21 cellular contexts compared by ENCODE assay signal in the genomic region with DNA sequence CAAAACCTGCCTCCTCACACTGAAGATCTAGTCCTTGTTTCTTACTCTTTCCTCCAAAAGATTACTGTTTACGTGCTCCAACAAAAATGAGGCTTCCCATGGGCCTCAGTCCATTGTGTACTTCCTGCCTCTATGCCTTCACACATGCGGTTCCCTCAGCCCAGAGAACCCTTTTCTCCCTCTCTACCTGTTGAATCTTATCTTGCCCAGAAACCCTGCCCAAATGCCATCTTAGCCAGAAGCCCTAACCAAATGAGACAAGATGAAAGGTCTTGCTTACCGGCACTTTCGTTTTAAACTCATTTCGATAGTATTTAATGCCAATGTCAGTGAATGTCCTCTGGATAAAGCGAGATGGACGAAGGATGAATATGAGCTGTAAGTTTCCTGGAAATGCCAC.
DNase-seq lines count a peak whose midpoint lies in the region; ATAC-seq, FAIRE-seq and TF ChIP-seq lines count a peak whose summit lies in the region.
"Had no signal": no experiment of that assay in that cellular context is flagged by ENCODE, and none has a peak within 500 bp of the region (broad histone marks: within the 10 kb centered on the region; RNA-seq: fewer than 3 reads in every experiment).

No MANE protein-coding gene starts in this region.

- no peak overlapping the region for H3K4me3 ChIP-seq in GM23338
- H3K4me3 ChIP-seq in bronchial epithelial cell (ENCODE audit: low read depth, low read length): no peak overlapping the region
- H3K4me3 ChIP-seq: A549 had no signal

- intact Hi-C loops in left cardiac atrium (cut with DNase I): no loop called here

- no peaks in the 10 kb centered on the region for H3K9me3 Mint-ChIP-seq in GM23338
- H3K9me3 Mint-ChIP-seq in HFFc6: no peaks in the 10 kb centered on the region
- no peaks in the 10 kb centered on the region for H3K9me3 Mint-ChIP-seq in activated T-cell treated with anti-CD3 and anti-CD28 coated beads, Interleukin-2, amount 50 U/mL, for 24 hours
- H3K9me3 Mint-ChIP-seq: CD4-positive, alpha-beta memory T cell had no signal

- 0 out of 3 replicates have a peak, but pooled peaks cover 2% of the 10 kb centered on the region for H3K36me3 Mint-ChIP-seq in GM23338 (ENCODE audit: low read depth)
- no peaks in the 10 kb centered on the region for H3K36me3 Mint-ChIP-seq in HFFc6 (ENCODE audit: low read depth)
- H3K36me3 Mint-ChIP-seq in activated T-cell treated with anti-CD3 and anti-CD28 coated beads, Interleukin-2, amount 50 U/mL, for 24 hours (ENCODE audit: low read depth): no peaks in the 10 kb centered on the region

- FAIRE-seq in bronchial epithelial cell (lab: Jason Lieb, UNC): peak; percentile 18
- FAIRE-seq in urothelium cell line (lab: Jason Lieb, UNC): peak; percentile 27
- FAIRE-seq: A549, GM12892, H1 had no signal

- H3K4me1 Mint-ChIP-seq in GM23338 (no peaks in the 10 kb centered on the region; the same call in 2 of the 3 replicates), HFFc6 (ENCODE audit: low read depth) (no peaks in the 10 kb centered on the region)
- peaks cover 7% of the 10 kb centered on the region for H3K4me1 Mint-ChIP-seq in activated T-cell treated with anti-CD3 and anti-CD28 coated beads, Interleukin-2, amount 50 U/mL, for 24 hours (ENCODE audit: low read depth)

- H2AFZ ChIP-seq in GM23338: no peak overlapping the region

- H3K4me2 ChIP-seq in GM23338: no peak overlapping the region
- H3K4me2 ChIP-seq: A549 had no signal

- DNase-seq in GM23338 (ENCODE audit: low spot score): no peak
- DNase-seq in HFFc6: no peak
- DNase-seq in bronchial epithelial cell (ENCODE audit: low read depth): no peak
- no peak for DNase-seq in urothelium cell line (ENCODE audit: low spot score)
- DNase-seq in GM10266 (ENCODE audit: extremely low spot score): no peak
- DNase-seq in activated T-cell treated with anti-CD3 and anti-CD28 coated beads, Interleukin-2, amount 50 U/mL, for 24 hours: no peak
- no peak for DNase-seq in left cardiac atrium
- DNase-seq: 8988T; ACHN; C1 segment of cervical spinal cord; Calu3; CD4-positive, alpha-beta memory T cell; COR-L47; DMS53; DMS79 treated with DMSO at 0.1 percent for 48 hours; GF-D8; H7; HCEC 1CT had no signal

- H3K27me3 Mint-ChIP-seq in GM23338 (ENCODE audit: insufficient read depth, low read depth, poor library complexity) (no peaks in the 10 kb centered on the region), HFFc6 (ENCODE audit: insufficient read depth) (peaks cover 4% of the 10 kb centered on the region; the same call in 1 of the 2 replicates)
- H3K27me3 Mint-ChIP-seq in activated T-cell treated with anti-CD3 and anti-CD28 coated beads, Interleukin-2, amount 50 U/mL, for 24 hours: no peaks in the 10 kb centered on the region
- H3K27me3 Mint-ChIP-seq: CD4-positive, alpha-beta memory T cell had no signal

- H3K4me3 Mint-ChIP-seq in GM23338: no peak overlapping the region
- H3K4me3 Mint-ChIP-seq in HFFc6: peak overlapping the region; percentile 0; the same call in 1 of the 2 replicates
- H3K4me3 Mint-ChIP-seq in activated T-cell treated with anti-CD3 and anti-CD28 coated beads, Interleukin-2, amount 50 U/mL, for 24 hours: no peak overlapping the region
- H3K4me3 Mint-ChIP-seq: CD4-positive, alpha-beta memory T cell had no signal

- no peaks in the 10 kb centered on the region for H3K9me2 ChIP-seq in GM23338 (ENCODE audit: insufficient read depth)

- H3K27me3 ChIP-seq in GM23338 (ENCODE audit: insufficient read depth): no peaks in the 10 kb centered on the region
- no peaks in the 10 kb centered on the region for H3K27me3 ChIP-seq in bronchial epithelial cell (ENCODE audit: control insufficient read depth, insufficient read depth, low read length)

- H3K4me1 ChIP-seq in GM23338 (ENCODE audit: insufficient read depth): no peaks in the 10 kb centered on the region
- H3K4me1 ChIP-seq: A549 had no signal

- H3K27ac ChIP-seq in GM23338 (ENCODE audit: low read depth): no peak overlapping the region
- H3K27ac ChIP-seq: A549 had no signal

- H4K20me1 ChIP-seq in GM23338 (replicated peaks; ENCODE audit: insufficient read depth): no peaks in the 10 kb centered on the region

- TF ChIP-seq CTCF in GM23338 (conservative IDR thresholded peaks at IDR 0.05; ENCODE audit: low read depth in 2 of 2) (no peak), HFFc6 (IDR thresholded peaks at IDR 0.05) (no peak), bronchial epithelial cell (IDR thresholded peaks at IDR 0.05; ENCODE audit: insufficient read depth, low read length, severe bottlenecking) (no peak), GM10266 (IDR thresholded peaks at IDR 0.05; ENCODE audit: control insufficient read depth, insufficient read depth, low read depth, missing control alignments) (no peak)

- H3K36me3 ChIP-seq in GM23338 (ENCODE audit: insufficient read depth): no peaks in the 10 kb centered on the region; the same call in 1 of the 2 replicates
- no peaks in the 10 kb centered on the region for H3K36me3 ChIP-seq in bronchial epithelial cell (ENCODE audit: control insufficient read depth, insufficient read depth, low read length)

- no peaks in the 10 kb centered on the region for H3F3A ChIP-seq in GM23338 (replicated peaks; ENCODE audit: low read depth)

- no peak for ATAC-seq in GM23338
- ATAC-seq in left cardiac atrium: no peak
- ATAC-seq: A549 had no signal

- H3K27ac Mint-ChIP-seq in GM23338: peak overlapping the region; percentile 67
- no peak overlapping the region for H3K27ac Mint-ChIP-seq in HFFc6
- no peak overlapping the region for H3K27ac Mint-ChIP-seq in activated T-cell treated with anti-CD3 and anti-CD28 coated beads, Interleukin-2, amount 50 U/mL, for 24 hours
- H3K27ac Mint-ChIP-seq: CD4-positive, alpha-beta memory T cell had no signal

- H3K79me2 ChIP-seq in GM23338 (replicated peaks; ENCODE audit: insufficient read depth): no peaks in the 10 kb centered on the region

TF ChIP-seq in GM23338, 12 proteins besides CTCF, POLR2A, EP300 and RAD21 (continues in another document):
- no peak for TF ChIP-seq ZNF114 (CRISPR knock-in tag; IDR thresholded peaks at IDR 0.05)
- no peak for TF ChIP-seq ZNF331 (CRISPR knock-in tag; IDR thresholded peaks at IDR 0.05; ENCODE audit: low read depth)
- no peak for TF ChIP-seq EZH2 (IDR thresholded peaks at IDR 0.05; ENCODE audit: low read depth, unreplicated experiment)
- TF ChIP-seq, protein P1, sequence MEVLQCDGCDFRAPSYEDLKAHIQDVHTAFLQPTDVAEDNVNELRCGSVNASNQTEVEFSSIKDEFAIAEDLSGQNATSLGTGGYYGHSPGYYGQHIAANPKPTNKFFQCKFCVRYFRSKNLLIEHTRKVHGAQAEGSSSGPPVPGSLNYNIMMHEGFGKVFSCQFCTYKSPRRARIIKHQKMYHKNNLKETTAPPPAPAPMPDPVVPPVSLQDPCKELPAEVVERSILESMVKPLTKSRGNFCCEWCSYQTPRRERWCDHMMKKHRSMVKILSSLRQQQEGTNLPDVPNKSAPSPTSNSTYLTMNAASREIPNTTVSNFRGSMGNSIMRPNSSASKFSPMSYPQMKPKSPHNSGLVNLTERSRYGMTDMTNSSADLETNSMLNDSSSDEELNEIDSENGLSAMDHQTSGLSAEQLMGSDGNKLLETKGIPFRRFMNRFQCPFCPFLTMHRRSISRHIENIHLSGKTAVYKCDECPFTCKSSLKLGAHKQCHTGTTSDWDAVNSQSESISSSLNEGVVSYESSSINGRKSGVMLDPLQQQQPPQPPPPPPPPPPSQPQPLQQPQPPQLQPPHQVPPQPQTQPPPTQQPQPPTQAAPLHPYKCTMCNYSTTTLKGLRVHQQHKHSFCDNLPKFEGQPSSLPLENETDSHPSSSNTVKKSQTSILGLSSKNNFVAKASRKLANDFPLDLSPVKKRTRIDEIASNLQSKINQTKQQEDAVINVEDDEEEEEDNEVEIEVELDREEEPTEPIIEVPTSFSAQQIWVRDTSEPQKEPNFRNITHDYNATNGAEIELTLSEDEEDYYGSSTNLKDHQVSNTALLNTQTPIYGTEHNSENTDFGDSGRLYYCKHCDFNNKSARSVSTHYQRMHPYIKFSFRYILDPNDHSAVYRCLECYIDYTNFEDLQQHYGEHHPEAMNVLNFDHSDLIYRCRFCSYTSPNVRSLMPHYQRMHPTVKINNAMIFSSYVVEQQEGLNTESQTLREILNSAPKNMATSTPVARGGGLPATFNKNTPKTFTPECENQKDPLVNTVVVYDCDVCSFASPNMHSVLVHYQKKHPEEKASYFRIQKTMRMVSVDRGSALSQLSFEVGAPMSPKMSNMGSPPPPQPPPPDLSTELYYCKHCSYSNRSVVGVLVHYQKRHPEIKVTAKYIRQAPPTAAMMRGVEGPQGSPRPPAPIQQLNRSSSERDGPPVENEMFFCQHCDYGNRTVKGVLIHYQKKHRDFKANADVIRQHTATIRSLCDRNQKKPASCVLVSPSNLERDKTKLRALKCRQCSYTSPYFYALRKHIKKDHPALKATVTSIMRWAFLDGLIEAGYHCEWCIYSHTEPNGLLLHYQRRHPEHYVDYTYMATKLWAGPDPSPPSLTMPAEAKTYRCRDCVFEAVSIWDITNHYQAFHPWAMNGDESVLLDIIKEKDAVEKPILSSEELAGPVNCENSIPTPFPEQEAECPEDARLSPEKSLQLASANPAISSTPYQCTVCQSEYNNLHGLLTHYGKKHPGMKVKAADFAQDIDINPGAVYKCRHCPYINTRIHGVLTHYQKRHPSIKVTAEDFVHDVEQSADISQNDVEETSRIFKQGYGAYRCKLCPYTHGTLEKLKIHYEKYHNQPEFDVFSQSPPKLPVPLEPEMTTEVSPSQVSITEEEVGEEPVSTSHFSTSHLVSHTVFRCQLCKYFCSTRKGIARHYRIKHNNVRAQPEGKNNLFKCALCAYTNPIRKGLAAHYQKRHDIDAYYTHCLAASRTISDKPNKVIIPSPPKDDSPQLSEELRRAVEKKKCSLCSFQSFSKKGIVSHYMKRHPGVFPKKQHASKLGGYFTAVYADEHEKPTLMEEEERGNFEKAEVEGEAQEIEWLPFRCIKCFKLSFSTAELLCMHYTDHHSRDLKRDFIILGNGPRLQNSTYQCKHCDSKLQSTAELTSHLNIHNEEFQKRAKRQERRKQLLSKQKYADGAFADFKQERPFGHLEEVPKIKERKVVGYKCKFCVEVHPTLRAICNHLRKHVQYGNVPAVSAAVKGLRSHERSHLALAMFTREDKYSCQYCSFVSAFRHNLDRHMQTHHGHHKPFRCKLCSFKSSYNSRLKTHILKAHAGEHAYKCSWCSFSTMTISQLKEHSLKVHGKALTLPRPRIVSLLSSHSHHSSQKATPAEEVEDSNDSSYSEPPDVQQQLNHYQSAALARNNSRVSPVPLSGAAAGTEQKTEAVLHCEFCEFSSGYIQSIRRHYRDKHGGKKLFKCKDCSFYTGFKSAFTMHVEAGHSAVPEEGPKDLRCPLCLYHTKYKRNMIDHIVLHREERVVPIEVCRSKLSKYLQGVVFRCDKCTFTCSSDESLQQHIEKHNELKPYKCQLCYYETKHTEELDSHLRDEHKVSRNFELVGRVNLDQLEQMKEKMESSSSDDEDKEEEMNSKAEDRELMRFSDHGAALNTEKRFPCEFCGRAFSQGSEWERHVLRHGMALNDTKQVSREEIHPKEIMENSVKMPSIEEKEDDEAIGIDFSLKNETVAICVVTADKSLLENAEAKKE (CRISPR knock-in tag; IDR thresholded peaks at IDR 0.05): no peak
